In genomic region chr1:156356875-156357534, GRCh38 we compare ENCODE assay signal across 9 cellular contexts. TPM values are rescaled to one million over a fixed set of nuclear protein-coding genes. Genes with fewer than 3 reads are reported as not detected.
DNase-seq lines count a peak whose midpoint lies in the region; ATAC-seq, FAIRE-seq and TF ChIP-seq lines count a peak whose summit lies in the region.
"Had no signal": no experiment of that assay in that cellular context is flagged by ENCODE, and none has a peak within 500 bp of the region (broad histone marks: within the 10 kb centered on the region; RNA-seq: fewer than 3 reads in every experiment).

No MANE protein-coding gene starts in this region.

- no peak for FAIRE-seq in small intestine (lab: Jason Lieb, UNC)
- FAIRE-seq: TTC549 had no signal

- no peak overlapping the region for H2AFZ ChIP-seq in OCI-LY1 (ENCODE audit: low read length)

- H3F3A ChIP-seq in OCI-LY1 (ENCODE audit: insufficient read depth, low read length): no peaks in the 10 kb centered on the region

- WGBS in heart right ventricle, 2 donors: 9% methylated on average over 22 of the region's 22 CpGs
- WGBS in small intestine, 3 donors: 8 to 10% (median 10%) methylated on average over 22 of the region's 22 CpGs

- no peaks in the 10 kb centered on the region for H3K9me3 Mint-ChIP-seq in activated T-helper 17 cell treated with anti-CD3 and anti-CD28 coated beads, Interleukin-2, amount 50 U/mL, for 72 hours

- no peaks in the 10 kb centered on the region for H3K4me1 Mint-ChIP-seq in activated T-helper 17 cell treated with anti-CD3 and anti-CD28 coated beads, Interleukin-2, amount 50 U/mL, for 72 hours

- no peaks in the 10 kb centered on the region for H3K79me2 ChIP-seq in OCI-LY1 (ENCODE audit: insufficient read depth, low read length)

- H3K4me3 ChIP-seq in OCI-LY1 (ENCODE audit: low read depth, low read length, poor library complexity, severe bottlenecking): no peak overlapping the region
- no peak overlapping the region for H3K4me3 ChIP-seq in heart right ventricle
- H3K4me3 ChIP-seq in small intestine (ENCODE audit: low read depth in 1 of 2, low read length in 2 of 2): no peak overlapping the region

- H3K36me3 ChIP-seq in OCI-LY1 (ENCODE audit: insufficient read depth, low read length): no peaks in the 10 kb centered on the region
- H3K36me3 ChIP-seq in heart right ventricle: no peaks in the 10 kb centered on the region
- no peaks in the 10 kb centered on the region for H3K36me3 ChIP-seq in small intestine (ENCODE audit: control insufficient read depth in 2 of 2, insufficient read depth in 2 of 2, low read length in 2 of 2)

- H3K27ac ChIP-seq in OCI-LY1 (ENCODE audit: low read depth, low read length, poor library complexity, severe bottlenecking): no peak overlapping the region
- no peak overlapping the region for H3K27ac ChIP-seq in heart right ventricle
- no peak overlapping the region for H3K27ac ChIP-seq in small intestine (ENCODE audit: low read depth in 1 of 2, low read length in 1 of 2)

- H3K9ac ChIP-seq in OCI-LY1 (ENCODE audit: low read length): no peak overlapping the region

- peaks cover 5% of the 10 kb centered on the region for H3K4me1 ChIP-seq in OCI-LY1 (ENCODE audit: insufficient read depth, low read length, severe bottlenecking)
- H3K4me1 ChIP-seq in heart right ventricle: peaks cover 0 to 6% (median 0%) of the 10 kb centered on the region in 9 donors
- H3K4me1 ChIP-seq in small intestine (ENCODE audit: control insufficient read depth in 2 of 2, insufficient read depth in 1 of 2, low read depth in 1 of 2, low read length in 1 of 2): no peaks in the 10 kb centered on the region

- peak overlapping the region; percentile 5 for H3K4me3 Mint-ChIP-seq in activated T-helper 17 cell treated with anti-CD3 and anti-CD28 coated beads, Interleukin-2, amount 50 U/mL, for 72 hours

- no peaks in the 10 kb centered on the region for H3K9me3 ChIP-seq in OCI-LY1 (ENCODE audit: low read length)
- no peaks in the 10 kb centered on the region for H3K9me3 ChIP-seq in heart right ventricle
- no peaks in the 10 kb centered on the region for H3K9me3 ChIP-seq in small intestine (ENCODE audit: control insufficient read depth, low read depth)

- H3K27ac Mint-ChIP-seq in activated T-helper 17 cell treated with anti-CD3 and anti-CD28 coated beads, Interleukin-2, amount 50 U/mL, for 72 hours: peak overlapping the region; percentile 65

- intact Hi-C loops in heart right ventricle (cut with DNase I): no loop called here

- DNase-seq in ELR (ENCODE audit: low read depth) (peak; percentile 64), HPDE6-E6E7 (ENCODE audit: extremely low spot score) (peak; percentile 87), heart right ventricle (peak in 1 of 2 donors; percentile 47), small intestine (peak; percentile 81)

- no peaks in the 10 kb centered on the region for H3K36me3 Mint-ChIP-seq in activated T-helper 17 cell treated with anti-CD3 and anti-CD28 coated beads, Interleukin-2, amount 50 U/mL, for 72 hours (ENCODE audit: low read depth)

- H4K20me1 ChIP-seq in OCI-LY1 (ENCODE audit: insufficient read depth, low read length): no peaks in the 10 kb centered on the region

- peak; percentile 99 for TF ChIP-seq CTCF in OCI-LY1 (IDR thresholded peaks at IDR 0.05; ENCODE audit: low read length)
- TF ChIP-seq CTCF in heart right ventricle (IDR thresholded peaks at IDR 0.05): peak; percentile 54 to 89 (median 78)

- H3K27me3 ChIP-seq in OCI-LY1 (ENCODE audit: insufficient read depth, low read length) (no peaks in the 10 kb centered on the region), heart right ventricle (peaks cover 0 to 56% (median 39%) of the 10 kb centered on the region in 7 donors), small intestine (ENCODE audit: control insufficient read depth in 2 of 2, insufficient read depth in 2 of 2, low read length in 2 of 2) (peaks cover 0 to 5% of the 10 kb centered on the region in 2 donors)

- peak; percentile 94 for ATAC-seq in activated T-helper 17 cell treated with anti-CD3 and anti-CD28 coated beads, Interleukin-2, amount 50 U/mL, for 72 hours (replicated peaks)
- ATAC-seq in heart right ventricle (peak in 7 of 8 donors; percentile 52 to 88 (median 82)), GM21423 (IDR thresholded peaks at IDR 0.05; ENCODE audit: unreplicated experiment) (no peak), GM18867 (IDR thresholded peaks at IDR 0.05; ENCODE audit: unreplicated experiment) (no peak)

- H3K4me2 ChIP-seq in OCI-LY1 (ENCODE audit: low read length): peak overlapping the region; percentile 56

- H3K9me2 ChIP-seq in OCI-LY1 (ENCODE audit: low read depth, low read length): no peaks in the 10 kb centered on the region

- H3K27me3 Mint-ChIP-seq in activated T-helper 17 cell treated with anti-CD3 and anti-CD28 coated beads, Interleukin-2, amount 50 U/mL, for 72 hours: peaks cover 15% of the 10 kb centered on the region

RNA-seq across cellular contexts. Expression of gene RHBG, which starts 12.0 kb away (rescaled TPM):
- total RNA-seq in activated T-helper 17 cell treated with anti-CD3 and anti-CD28 coated beads, Interleukin-2, amount 50 U/mL, for 72 hours: not detected
- total RNA-seq in heart right ventricle: not detected
- not detected for polyA plus RNA-seq in heart right ventricle
- polyA plus RNA-seq in small intestine: 1 to 10 TPM in 2 of 3 donors, under 1 TPM in 1; 0.27 to 2.9 (median 2.4) TPM

RNA-seq across cellular contexts. Expression of gene TSACC, which starts 18.7 kb away (rescaled TPM):
- 1 to 10 TPM in 1 of 2 donors, not detected in 1; 1.1 TPM for total RNA-seq in activated T-helper 17 cell treated with anti-CD3 and anti-CD28 coated beads, Interleukin-2, amount 50 U/mL, for 72 hours
- under 1 TPM in 3 of 10 donors, not detected in 7; 0.64 to 0.79 (median 0.66) TPM for total RNA-seq in heart right ventricle
- not detected for polyA plus RNA-seq in heart right ventricle
- polyA plus RNA-seq in small intestine: 1 to 10 TPM in 1 of 3 donors, under 1 TPM in 1, not detected in 1; 0.73 to 3.1 TPM

RNA-seq across cellular contexts. Expression of gene CCT3, which starts 18.9 kb away (rescaled TPM):
- 100 to 1,000 TPM; 185 to 405 TPM for total RNA-seq in activated T-helper 17 cell treated with anti-CD3 and anti-CD28 coated beads, Interleukin-2, amount 50 U/mL, for 72 hours
- total RNA-seq in heart right ventricle: 100 to 1,000 TPM; 102 to 142 (median 127) TPM
- polyA plus RNA-seq in heart right ventricle (100 to 1,000 TPM in 1 of 2 donors, 10 to 100 TPM in 1; 76.2 to 212 TPM), small intestine (100 to 1,000 TPM; 113 to 187 (median 123) TPM)

RNA-seq across cellular contexts. Expression of gene VHLL, which starts 57.9 kb away (rescaled TPM):
- total RNA-seq in activated T-helper 17 cell treated with anti-CD3 and anti-CD28 coated beads, Interleukin-2, amount 50 U/mL, for 72 hours: under 1 TPM; 0.42 to 0.52 TPM
- not detected for total RNA-seq in heart right ventricle
- polyA plus RNA-seq in heart right ventricle: not detected
- not detected for polyA plus RNA-seq in small intestine

Comparison
In these comparisons a context has a peak if more than half of its experiments do, and no peak if none do; other contexts are left out.
1. ATAC-seq: peak in activated T-helper 17 cell treated with anti-CD3 and anti-CD28 coated beads, Interleukin-2, amount 50 U/mL, for 72 hours (single experiment) and heart right ventricle (7 of 8); none in GM21423 (single experiment) and GM18867 (single experiment).